Comparison of ENCODE assay signal across 14 cellular contexts in the genomic region with DNA sequence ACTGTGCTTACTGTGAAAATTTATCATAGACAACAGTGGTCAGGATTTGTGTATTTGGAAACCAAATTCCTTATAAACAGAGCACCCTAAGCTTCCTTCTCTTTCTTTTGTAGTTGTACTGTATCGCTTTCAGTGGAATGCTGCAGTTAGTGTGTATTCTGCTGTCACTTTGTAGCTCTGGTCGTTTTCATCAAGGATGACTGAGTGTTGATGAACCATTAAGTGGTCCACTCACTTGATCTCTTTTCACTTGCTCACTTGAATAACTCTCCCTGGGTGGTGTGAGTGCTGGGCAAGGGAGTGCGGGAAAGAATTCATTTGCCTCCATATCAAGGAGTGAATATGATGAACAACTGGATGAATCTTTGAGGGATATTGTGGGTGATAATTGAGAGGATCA.
"Had no signal": no experiment of that assay in that cellular context is flagged by ENCODE, and none has a peak within 500 bp of the region (broad histone marks: within the 10 kb centered on the region; RNA-seq: fewer than 3 reads in every experiment).

No MANE protein-coding gene starts in this region.

- H3K27me3 ChIP-seq: colonic mucosa, heart left ventricle, neutrophil, transverse colon had no signal

- H3K27ac ChIP-seq: colonic mucosa, heart left ventricle, neutrophil, transverse colon had no signal

- H3K9me3 ChIP-seq: colonic mucosa, heart left ventricle, neutrophil, transverse colon had no signal

- H3K4me1 ChIP-seq: colonic mucosa, heart left ventricle, transverse colon had no signal

- H3K4me3 ChIP-seq: colonic mucosa, heart left ventricle, smooth muscle cell, transverse colon had no signal

- ATAC-seq: esophagus mucosa; heart left ventricle; left lobe of liver; natural killer cell; right cardiac atrium; stimulated activated naive CD8-positive, alpha-beta T cell treated with anti-CD3 and anti-CD28 coated beads, Interleukin-15, Interleukin-2, amounts not matched to agents 100 U/mL and 50 U/mL, for 24 hours had no signal

- H3K4me2 ChIP-seq: smooth muscle cell had no signal

- DNase-seq: colonic mucosa; effector CD4-positive, alpha-beta T cell; heart left ventricle; hippocampal formation; natural killer cell; posterior cingulate gyrus; right cardiac atrium; stimulated activated CD4-positive, alpha-beta T cell treated with anti-CD3 and anti-CD28 coated beads, Interleukin-2, amount 100 ng/mL, for 48 hours; stimulated activated naive CD8-positive, alpha-beta T cell treated with anti-CD3 and anti-CD28 coated beads, Interleukin-15, Interleukin-2, amounts not matched to agents 100 U/mL and 50 U/mL, for 24 hours; transverse colon had no signal

- H3K36me3 ChIP-seq: colonic mucosa, heart left ventricle, neutrophil, transverse colon had no signal
